ENCODE assay signal across 22 cellular contexts in the genomic region with DNA sequence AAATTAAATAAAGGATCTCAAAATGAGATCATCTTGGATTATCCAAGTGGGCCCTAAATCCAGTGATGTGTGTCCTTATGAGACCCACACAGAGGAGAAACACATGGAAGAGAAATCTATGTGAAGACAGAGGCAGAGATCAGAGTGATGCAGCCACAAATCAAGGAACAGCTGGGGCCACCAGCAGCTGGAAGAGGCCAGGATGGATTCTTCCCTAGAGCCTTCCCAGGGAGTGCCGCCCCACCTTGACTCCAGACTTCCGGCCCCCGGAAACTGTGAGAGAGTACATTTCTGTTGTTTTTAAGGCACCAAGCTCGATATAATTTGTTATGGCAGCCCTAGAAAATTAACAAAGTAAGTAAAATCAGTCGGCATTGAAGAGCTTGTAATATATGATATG.
A peak's percentile ranks its signal among the peaks of the same experiment; 100 is the strongest.
DNase-seq lines count a peak whose midpoint lies in the region; ATAC-seq and TF ChIP-seq lines count a peak whose summit lies in the region.
"Had no signal": no experiment of that assay in that cellular context is flagged by ENCODE, and none has a peak within 500 bp of the region (broad histone marks: within the 10 kb centered on the region; RNA-seq: fewer than 3 reads in every experiment).

No MANE protein-coding gene starts in this region.

- WGBS in esophagus muscularis mucosa, result 86% methylated on average over 5 of the region's 5 CpGs
- 69% methylated on average over 5 of the region's 5 CpGs for WGBS in right cardiac atrium

- H3K27ac ChIP-seq in esophagus muscularis mucosa (replicated peaks in 1 of 4) (no peak overlapping the region), right cardiac atrium (ENCODE audit: low read length) (peak overlapping the region; percentile 5)
- H3K27ac ChIP-seq: PC-9 had no signal

- H3K27me3 ChIP-seq in esophagus muscularis mucosa (no peaks in the 10 kb centered on the region), right cardiac atrium (ENCODE audit: control insufficient read depth, insufficient read depth) (no peaks in the 10 kb centered on the region)
- H3K27me3 ChIP-seq: BE2C had no signal

- TF ChIP-seq CTCF in esophagus muscularis mucosa (IDR thresholded peaks at IDR 0.05), result no peak

- H3K9me3 ChIP-seq in esophagus muscularis mucosa, result no peaks in the 10 kb centered on the region
- H3K9me3 ChIP-seq in right cardiac atrium (ENCODE audit: control insufficient read depth, low read length), result no peaks in the 10 kb centered on the region
- H3K9me3 ChIP-seq: BE2C had no signal

- peak; percentile 33 for ATAC-seq in Right ventricle myocardium inferior
- peak in 1 of 2 donors; percentile 61 for ATAC-seq in right cardiac atrium
- ATAC-seq in GM19328 (IDR thresholded peaks at IDR 0.05; ENCODE audit: unreplicated experiment), result no peak
- ATAC-seq: HCT116 had no signal

- no peak for TF ChIP-seq POLR2A in esophagus muscularis mucosa (IDR thresholded peaks at IDR 0.05; ENCODE audit: low read depth)

- no peak overlapping the region for H3K4me3 ChIP-seq in esophagus muscularis mucosa
- no peak overlapping the region for H3K4me3 ChIP-seq in right cardiac atrium (ENCODE audit: low read length)
- H3K4me3 ChIP-seq: PC-9 had no signal

- H3K4me1 ChIP-seq in esophagus muscularis mucosa, result peaks cover 3 to 36% (median 24%) of the 10 kb centered on the region in 4 donors
- H3K4me1 ChIP-seq in right cardiac atrium (ENCODE audit: control insufficient read depth, insufficient read depth, low read length), result peaks cover 3% of the 10 kb centered on the region
- H3K4me1 ChIP-seq: BE2C had no signal

- TF ChIP-seq EP300 in esophagus muscularis mucosa (IDR thresholded peaks at IDR 0.05), result no peak

- intact Hi-C loops in Right ventricle myocardium inferior (cut with DNase I) (no loop called here), cardiac septum (cut with DNase I) (no loop called here), esophagus muscularis mucosa (cut with DNase I) (no loop called here), right cardiac atrium (cut with DNase I) (loop anchor here in 1 of 4 donors (5.0 kb wide), 1 partner anchor 95 kb away; no protein-coding TSS in a partner anchor)

- DNase-seq in Right ventricle myocardium inferior (ENCODE audit: missing footprints) (no peak), cardiac septum (ENCODE audit: low spot score) (no peak), esophagus muscularis mucosa (ENCODE audit: extremely low spot score) (peak; percentile 77), right cardiac atrium (peak in 1 of 3 donors; percentile 46), foreskin melanocyte (no peak), NCI-H2029 (lab: John Stamatoyannopoulos, UW) (no peak)
- DNase-seq: 8988T; ACHN; BE2C; Calu3; CD8-positive, alpha-beta memory T cell; DND-41; NCI-H1048; NCI-H1417; NCI-H1694; NCI-H2171 treated with DMSO at 0.1 percent for 48 hours; NCI-H345; NCI-H510A treated with DMSO at 0.1 percent for 48 hours; PC-9; SHP77 had no signal

- H3K36me3 ChIP-seq in esophagus muscularis mucosa, result no peaks in the 10 kb centered on the region
- H3K36me3 ChIP-seq: BE2C had no signal
